Comparison of ENCODE assay signal across 15 cellular contexts in genomic region chr1:167103236-167103894, GRCh38. TPM values are rescaled to one million over a fixed set of nuclear protein-coding genes. Genes with fewer than 3 reads are reported as not detected.
DNase-seq lines count a peak whose midpoint lies in the region; ATAC-seq and TF ChIP-seq lines count a peak whose summit lies in the region.
"Had no signal": no experiment of that assay in that cellular context is flagged by ENCODE, and none has a peak within 500 bp of the region (broad histone marks: within the 10 kb centered on the region; RNA-seq: fewer than 3 reads in every experiment).

No MANE protein-coding gene starts in this region.

- peaks cover 28% of the 10 kb centered on the region for H3K4me1 Mint-ChIP-seq in activated CD8-positive, alpha-beta T cell treated with anti-CD3 and anti-CD28 coated beads for 36 hours (ENCODE audit: low read depth)
- H3K4me1 Mint-ChIP-seq in activated CD8-positive, alpha-beta T cell treated with anti-CD3 and anti-CD28 coated beads, Interleukin-2, amount 10 ng/mL, durations not matched to agents 7 days and 5 days (ENCODE audit: low read depth), result peaks cover 28% of the 10 kb centered on the region

- H3K9me3 ChIP-seq in HUES64 (ENCODE audit: insufficient read depth, low read depth, low read length), result no peaks in the 10 kb centered on the region
- no peaks in the 10 kb centered on the region for H3K9me3 ChIP-seq in gastrocnemius medialis
- H3K9me3 ChIP-seq: sigmoid colon, tibial nerve had no signal

- H3K36me3 Mint-ChIP-seq in activated CD8-positive, alpha-beta T cell treated with anti-CD3 and anti-CD28 coated beads for 36 hours (ENCODE audit: low read depth), result no peaks in the 10 kb centered on the region
- H3K36me3 Mint-ChIP-seq in activated CD8-positive, alpha-beta T cell treated with anti-CD3 and anti-CD28 coated beads, Interleukin-2, amount 10 ng/mL, durations not matched to agents 7 days and 5 days (ENCODE audit: low read depth), result no peaks in the 10 kb centered on the region
- H3K36me3 Mint-ChIP-seq: activated CD8-positive, alpha-beta memory T cell treated with anti-CD3 and anti-CD28 coated beads, Interleukin-2, amount 10 ng/mL, durations not matched to agents 7 days and 5 days; immature natural killer cell had no signal

- H3K27me3 ChIP-seq in HUES64 (ENCODE audit: insufficient read depth, low read length) (no peaks in the 10 kb centered on the region), gastrocnemius medialis (no peaks in the 10 kb centered on the region)
- H3K27me3 ChIP-seq: sigmoid colon had no signal

- H3K27ac ChIP-seq in HUES64 (ENCODE audit: low read depth, low read length) (peak overlapping the region; percentile 50; the same call in 1 of the 2 replicates), gastrocnemius medialis (peak overlapping the region; percentile 85 to 94 (median 89))
- H3K27ac ChIP-seq: sigmoid colon, tibial nerve had no signal

- ATAC-seq in activated CD8-positive, alpha-beta T cell treated with anti-CD3 and anti-CD28 coated beads for 36 hours, result peak; percentile 85
- no peak for ATAC-seq in activated CD8-positive, alpha-beta T cell treated with anti-CD3 and anti-CD28 coated beads, Interleukin-2, amount 10 ng/mL, durations not matched to agents 7 days and 5 days
- ATAC-seq in gastrocnemius medialis (peak; percentile 44 to 67), HG03097 (IDR thresholded peaks at IDR 0.05; ENCODE audit: low FRiP score, unreplicated experiment) (no peak), HG03108 (IDR thresholded peaks at IDR 0.05; ENCODE audit: unreplicated experiment) (no peak)
- ATAC-seq: activated CD8-positive, alpha-beta memory T cell treated with anti-CD3 and anti-CD28 coated beads, Interleukin-2, amount 10 ng/mL, durations not matched to agents 7 days and 5 days had no signal

- no peaks in the 10 kb centered on the region for H3K9me3 Mint-ChIP-seq in activated CD8-positive, alpha-beta T cell treated with anti-CD3 and anti-CD28 coated beads for 36 hours
- H3K9me3 Mint-ChIP-seq in activated CD8-positive, alpha-beta T cell treated with anti-CD3 and anti-CD28 coated beads, Interleukin-2, amount 10 ng/mL, durations not matched to agents 7 days and 5 days (ENCODE audit: insufficient read depth), result no peaks in the 10 kb centered on the region
- H3K9me3 Mint-ChIP-seq: immature natural killer cell had no signal

- no peak overlapping the region for H3K4me3 Mint-ChIP-seq in activated CD8-positive, alpha-beta T cell treated with anti-CD3 and anti-CD28 coated beads for 36 hours
- no peak overlapping the region for H3K4me3 Mint-ChIP-seq in activated CD8-positive, alpha-beta T cell treated with anti-CD3 and anti-CD28 coated beads, Interleukin-2, amount 10 ng/mL, durations not matched to agents 7 days and 5 days
- H3K4me3 Mint-ChIP-seq: activated CD8-positive, alpha-beta memory T cell treated with anti-CD3 and anti-CD28 coated beads, Interleukin-2, amount 10 ng/mL, durations not matched to agents 7 days and 5 days had no signal

- H3K4me1 ChIP-seq in HUES64 (ENCODE audit: insufficient read depth, low read length) (peaks cover 42% of the 10 kb centered on the region), gastrocnemius medialis (peaks cover 60 to 79% of the 10 kb centered on the region in 2 donors)
- H3K4me1 ChIP-seq: tibial nerve had no signal

- H3K4me3 ChIP-seq in HUES64 (ENCODE audit: low read length) (no peak overlapping the region), gastrocnemius medialis (no peak overlapping the region)
- H3K4me3 ChIP-seq: sigmoid colon, tibial nerve had no signal

- no peak overlapping the region for H3K9ac ChIP-seq in HUES64 (ENCODE audit: low read depth, low read length)

- no peak for TF ChIP-seq POLR2A in gastrocnemius medialis (IDR thresholded peaks at IDR 0.05)

- no peaks in the 10 kb centered on the region for H3K36me3 ChIP-seq in HUES64 (ENCODE audit: insufficient read depth, low read length)
- H3K36me3 ChIP-seq in gastrocnemius medialis, result no peaks in the 10 kb centered on the region
- H3K36me3 ChIP-seq: sigmoid colon, tibial nerve had no signal

- TF ChIP-seq CTCF in activated CD8-positive, alpha-beta T cell treated with anti-CD3 and anti-CD28 coated beads for 36 hours (IDR thresholded peaks at IDR 0.05), result no peak
- no peak for TF ChIP-seq CTCF in gastrocnemius medialis (IDR thresholded peaks at IDR 0.05 in 4 of 5, conservative IDR thresholded peaks at IDR 0.05 in 1 of 5)

- in situ Hi-C loops in gastrocnemius medialis (cut with MboI; ENCODE audit: low sequenced_read_pairs in 4 of 4), result no loop called here

- 43% methylated on average over 8 of the region's 8 CpGs for WGBS in HUES64

- H3K27ac Mint-ChIP-seq in activated CD8-positive, alpha-beta T cell treated with anti-CD3 and anti-CD28 coated beads for 36 hours, result peak overlapping the region; percentile 2
- no peak overlapping the region for H3K27ac Mint-ChIP-seq in activated CD8-positive, alpha-beta T cell treated with anti-CD3 and anti-CD28 coated beads, Interleukin-2, amount 10 ng/mL, durations not matched to agents 7 days and 5 days
- H3K27ac Mint-ChIP-seq: activated CD8-positive, alpha-beta memory T cell treated with anti-CD3 and anti-CD28 coated beads, Interleukin-2, amount 10 ng/mL, durations not matched to agents 7 days and 5 days had no signal

- H3K27me3 Mint-ChIP-seq in activated CD8-positive, alpha-beta T cell treated with anti-CD3 and anti-CD28 coated beads for 36 hours, result peaks cover 1% of the 10 kb centered on the region
- peaks cover 6% of the 10 kb centered on the region for H3K27me3 Mint-ChIP-seq in activated CD8-positive, alpha-beta T cell treated with anti-CD3 and anti-CD28 coated beads, Interleukin-2, amount 10 ng/mL, durations not matched to agents 7 days and 5 days (ENCODE audit: low read depth)

- DNase-seq in activated CD8-positive, alpha-beta T cell treated with anti-CD3 and anti-CD28 coated beads for 36 hours, result peak; percentile 38
- no peak for DNase-seq in activated CD8-positive, alpha-beta T cell treated with anti-CD3 and anti-CD28 coated beads, Interleukin-2, amount 10 ng/mL, durations not matched to agents 7 days and 5 days
- peak; percentile 51 for DNase-seq in astrocyte of the hippocampus (ENCODE audit: low read depth, low spot score)
- DNase-seq in gastrocnemius medialis, result no peak
- DNase-seq in hypothalamus (lab: John Stamatoyannopoulos, UW), result no peak
- DNase-seq: activated CD8-positive, alpha-beta memory T cell treated with anti-CD3 and anti-CD28 coated beads, Interleukin-2, amount 10 ng/mL, durations not matched to agents 7 days and 5 days; EL; immature natural killer cell; NCI-H1105; sigmoid colon; SW 1271 had no signal

- intact Hi-C loops in activated CD8-positive, alpha-beta T cell treated with anti-CD3 and anti-CD28 coated beads for 36 hours (cut with micrococcal nuclease), result no loop called here
- intact Hi-C loops in gastrocnemius medialis (cut with DNase I; ENCODE audit: low total_unique reads), result loop anchor here (10.0 kb wide), 2 partner anchors 451 to 831 kb away; partner anchors contain the start of genes CREG1, DCAF6 and MPC2

- POLR2A ChIA-PET in activated CD8-positive, alpha-beta T cell treated with anti-CD3 and anti-CD28 coated beads for 36 hours (lab: Charles Lee), result interaction anchor here (1.5 kb wide), 1 partner anchor 21 kb away, joined by 3 read pairs; no protein-coding TSS in a partner anchor
- POLR2A ChIA-PET in activated CD8-positive, alpha-beta T cell treated with anti-CD3 and anti-CD28 coated beads, Interleukin-2, amount 10 ng/mL, durations not matched to agents 7 days and 5 days (lab: Charles Lee), result no interaction called here

- CTCF ChIA-PET in activated CD8-positive, alpha-beta T cell treated with anti-CD3 and anti-CD28 coated beads for 36 hours (lab: Charles Lee), result interaction anchor here (1.1 kb wide), 1 partner anchor 44 kb away, joined by 5 read pairs; no protein-coding TSS in a partner anchor
- CTCF ChIA-PET in activated CD8-positive, alpha-beta T cell treated with anti-CD3 and anti-CD28 coated beads, Interleukin-2, amount 10 ng/mL, durations not matched to agents 7 days and 5 days (lab: Charles Lee), result interaction anchor here (0.7 to 2.0 kb wide), 4 partner anchors 11 to 30 kb away, joined by 3 to 5 read pairs (median 4); no protein-coding TSS in a partner anchor

RNA-seq across cellular contexts. Expression of gene STYXL2, which starts 9.5 kb away (rescaled TPM):
- not detected for total RNA-seq in activated CD8-positive, alpha-beta T cell treated with anti-CD3 and anti-CD28 coated beads for 36 hours
- total RNA-seq in activated CD8-positive, alpha-beta T cell treated with anti-CD3 and anti-CD28 coated beads, Interleukin-2, amount 10 ng/mL, durations not matched to agents 7 days and 5 days, result not detected
- polyA plus RNA-seq in HUES64 (2013, experiment 1 of 2), result 0.50 TPM
- 0.32 TPM for polyA plus RNA-seq in HUES64 (2013, experiment 2 of 2)
- 100 to 1,000 TPM in 1 of 4 donors, 10 to 100 TPM in 3; 63.7 to 159 (median 89.1) TPM for total RNA-seq in gastrocnemius medialis
- total RNA-seq: activated CD8-positive, alpha-beta memory T cell treated with anti-CD3 and anti-CD28 coated beads, Interleukin-2, amount 10 ng/mL, durations not matched to agents 7 days and 5 days had no signal
- polyA plus RNA-seq: immature natural killer cell had no signal

RNA-seq across cellular contexts. Expression of gene GPA33, which starts 13.2 kb away (rescaled TPM):
- under 1 TPM in 1 of 2 experiments, not detected in 1; 0.25 TPM for total RNA-seq in activated CD8-positive, alpha-beta T cell treated with anti-CD3 and anti-CD28 coated beads for 36 hours
- under 1 TPM; 0.16 to 0.24 TPM for total RNA-seq in activated CD8-positive, alpha-beta T cell treated with anti-CD3 and anti-CD28 coated beads, Interleukin-2, amount 10 ng/mL, durations not matched to agents 7 days and 5 days
- 0.20 TPM for polyA plus RNA-seq in HUES64 (2013, experiment 1 of 2)
- polyA plus RNA-seq in HUES64 (2013, experiment 2 of 2), result 0.13 TPM
- total RNA-seq in gastrocnemius medialis, result 1 to 10 TPM in 1 of 4 donors, not detected in 3; 1.9 TPM
- total RNA-seq: tibial nerve had no signal

Comparison
In these comparisons a context has a peak if more than half of its experiments do, and no peak if none do; other contexts are left out.
1. ATAC-seq: peak in activated CD8-positive, alpha-beta T cell treated with anti-CD3 and anti-CD28 coated beads for 36 hours (single experiment) and gastrocnemius medialis (2 of 2); none in activated CD8-positive, alpha-beta T cell treated with anti-CD3 and anti-CD28 coated beads, Interleukin-2, amount 10 ng/mL, durations not matched to agents 7 days and 5 days (single experiment), HG03097 (single experiment) and HG03108 (single experiment).
2. DNase-seq: peak in activated CD8-positive, alpha-beta T cell treated with anti-CD3 and anti-CD28 coated beads for 36 hours (single experiment) and astrocyte of the hippocampus (single experiment); none in activated CD8-positive, alpha-beta T cell treated with anti-CD3 and anti-CD28 coated beads, Interleukin-2, amount 10 ng/mL, durations not matched to agents 7 days and 5 days (single experiment), gastrocnemius medialis (0 of 2) and hypothalamus (0 of 51).
3. RNA of gene STYXL2, which starts 9.5 kb away (total RNA-seq): 63.7 to 159 TPM in gastrocnemius medialis; not detected in activated CD8-positive, alpha-beta T cell treated with anti-CD3 and anti-CD28 coated beads, Interleukin-2, amount 10 ng/mL, durations not matched to agents 7 days and 5 days and not detected in activated CD8-positive, alpha-beta T cell treated with anti-CD3 and anti-CD28 coated beads for 36 hours; every median in the first group is over 10 times any median in the second.